ENCODE assay signal across 10 cellular contexts in genomic region chr1:241677171-241677570, GRCh38. TPM values are rescaled to one million over a fixed set of nuclear protein-coding genes. Genes with fewer than 3 reads are reported as not detected.
DNase-seq lines count a peak whose midpoint lies in the region; ATAC-seq, FAIRE-seq and TF ChIP-seq lines count a peak whose summit lies in the region.
"Had no signal": no experiment of that assay in that cellular context is flagged by ENCODE, and none has a peak within 500 bp of the region (broad histone marks: within the 10 kb centered on the region; RNA-seq: fewer than 3 reads in every experiment).

No MANE protein-coding gene starts in this region.

- no peaks in the 10 kb centered on the region for H3K9me3 ChIP-seq in OCI-LY3 (ENCODE audit: insufficient read depth, low read length)
- H3K9me3 ChIP-seq in trophoblast cell (ENCODE audit: insufficient read depth, low read depth, low read length): no peaks in the 10 kb centered on the region

- no peak overlapping the region for H2BK5ac ChIP-seq in trophoblast cell (ENCODE audit: low read depth, low read length, poor library complexity)

- no peak overlapping the region for H3K14ac ChIP-seq in trophoblast cell (ENCODE audit: low read length)

- H4K91ac ChIP-seq in trophoblast cell (ENCODE audit: low read depth, low read length): no peak overlapping the region

- H3K27ac Mint-ChIP-seq in activated CD4-positive, alpha-beta memory T cell treated with anti-CD3 and anti-CD28 coated beads, Interleukin-2, amount 10 ng/mL, durations not matched to agents 7 days and 5 days: peak overlapping the region; percentile 16
- no peak overlapping the region for H3K27ac Mint-ChIP-seq in activated CD4-positive, alpha-beta memory T cell treated with anti-CD3 and anti-CD28 coated beads for 36 hours
- no peak overlapping the region for H3K27ac Mint-ChIP-seq in stimulated activated effector memory CD8-positive, alpha-beta T cell treated with anti-CD3 and anti-CD28 coated beads, Interleukin-12 subunit alpha, Interleukin-12 subunit beta, amount 100 ng/mL, for 72 hours

- CTCF ChIA-PET in activated CD4-positive, alpha-beta memory T cell treated with anti-CD3 and anti-CD28 coated beads, Interleukin-2, amount 10 ng/mL, durations not matched to agents 7 days and 5 days (lab: Charles Lee): interaction anchor here (1.6 kb wide), 1 partner anchor 66 kb away, joined by 4 read pairs; no protein-coding TSS in a partner anchor
- CTCF ChIA-PET in activated CD4-positive, alpha-beta memory T cell treated with anti-CD3 and anti-CD28 coated beads for 36 hours (lab: Charles Lee): interaction anchor here (0.6 kb wide), 1 partner anchor 64 kb away, joined by 4 read pairs; no protein-coding TSS in a partner anchor

- no peak overlapping the region for H4K8ac ChIP-seq in trophoblast cell (ENCODE audit: low read depth, low read length)

- H2AFZ ChIP-seq in OCI-LY3 (ENCODE audit: low read depth, low read length) (no peak overlapping the region), trophoblast cell (ENCODE audit: insufficient read depth, low read length, poor library complexity) (no peak overlapping the region)

- no peaks in the 10 kb centered on the region for H3K79me1 ChIP-seq in trophoblast cell (ENCODE audit: low read length)

- H3K36me3 ChIP-seq in OCI-LY3 (replicated peaks; ENCODE audit: low read depth, low read length) (no peaks in the 10 kb centered on the region), trophoblast cell (ENCODE audit: control insufficient read depth in 1 of 2, insufficient read depth in 2 of 2, low read length in 2 of 2) (no peaks in the 10 kb centered on the region)

- no peaks in the 10 kb centered on the region for H3K36me3 Mint-ChIP-seq in activated CD4-positive, alpha-beta memory T cell treated with anti-CD3 and anti-CD28 coated beads, Interleukin-2, amount 10 ng/mL, durations not matched to agents 7 days and 5 days (ENCODE audit: low read depth)
- H3K36me3 Mint-ChIP-seq in activated CD4-positive, alpha-beta memory T cell treated with anti-CD3 and anti-CD28 coated beads for 36 hours: peaks cover 5% of the 10 kb centered on the region
- H3K36me3 Mint-ChIP-seq in stimulated activated effector memory CD8-positive, alpha-beta T cell treated with anti-CD3 and anti-CD28 coated beads, Interleukin-12 subunit alpha, Interleukin-12 subunit beta, amount 100 ng/mL, for 72 hours: peaks cover 6% of the 10 kb centered on the region

- WGBS in trophoblast cell (ENCODE audit: extremely low coverage, insufficient coverage, insufficient read length): no CpG with 5 or more reads among the region's 5 CpGs

- no peak overlapping the region for H3K4me3 ChIP-seq in OCI-LY3 (ENCODE audit: low read length)
- H3K4me3 ChIP-seq in trophoblast cell (ENCODE audit: low read depth, low read length): no peak overlapping the region

- no peaks in the 10 kb centered on the region for H3K4me1 ChIP-seq in OCI-LY3 (ENCODE audit: low read length)
- no peaks in the 10 kb centered on the region for H3K4me1 ChIP-seq in trophoblast cell (ENCODE audit: control insufficient read depth in 1 of 2, insufficient read depth in 2 of 2, low read length in 2 of 2)

- no peak overlapping the region for H2AK5ac ChIP-seq in trophoblast cell (ENCODE audit: low read length)

- H3K18ac ChIP-seq in trophoblast cell (ENCODE audit: low read length): no peak overlapping the region

- FAIRE-seq in frontal cortex (lab: Jason Lieb, UNC): no peak

- H2BK120ac ChIP-seq in trophoblast cell (ENCODE audit: insufficient read depth, low read length, poor library complexity): no peak overlapping the region

- H3K79me2 ChIP-seq in OCI-LY3 (ENCODE audit: low read length) (no peaks in the 10 kb centered on the region), trophoblast cell (ENCODE audit: control insufficient read depth, insufficient read depth, low read length, poor library complexity) (no peaks in the 10 kb centered on the region)

- no peak overlapping the region for H3K23ac ChIP-seq in trophoblast cell (ENCODE audit: low read length)

- peaks cover 40% of the 10 kb centered on the region for H3K27me3 ChIP-seq in OCI-LY3 (ENCODE audit: low read depth, low read length)
- no peaks in the 10 kb centered on the region for H3K27me3 ChIP-seq in trophoblast cell (ENCODE audit: insufficient read depth, low read length)

- H3K4ac ChIP-seq in trophoblast cell (ENCODE audit: low read depth, low read length): no peak overlapping the region

- H4K20me1 ChIP-seq in OCI-LY3 (ENCODE audit: insufficient read depth, low read length): no peaks in the 10 kb centered on the region

- no peak for DNase-seq in activated CD4-positive, alpha-beta memory T cell treated with anti-CD3 and anti-CD28 coated beads, Interleukin-2, amount 10 ng/mL, durations not matched to agents 7 days and 5 days
- no peak for DNase-seq in activated CD4-positive, alpha-beta memory T cell treated with anti-CD3 and anti-CD28 coated beads for 36 hours
- no peak for DNase-seq in stimulated activated effector memory CD8-positive, alpha-beta T cell treated with anti-CD3 and anti-CD28 coated beads, Interleukin-12 subunit alpha, Interleukin-12 subunit beta, amount 100 ng/mL, for 72 hours (ENCODE audit: low spot score in 2 of 2)
- no peak for DNase-seq in SHP77 treated with DMSO at 0.1 percent for 48 hours (lab: John Stamatoyannopoulos, UW)
- DNase-seq in frontal cortex (ENCODE audit: low spot score in 2 of 2): no peak
- no peak for DNase-seq in trophoblast cell
- DNase-seq: left cardiac atrium had no signal

- POLR2A ChIA-PET in activated CD4-positive, alpha-beta memory T cell treated with anti-CD3 and anti-CD28 coated beads, Interleukin-2, amount 10 ng/mL, durations not matched to agents 7 days and 5 days (lab: Charles Lee): no interaction called here
- POLR2A ChIA-PET in activated CD4-positive, alpha-beta memory T cell treated with anti-CD3 and anti-CD28 coated beads for 36 hours (lab: Charles Lee): no interaction called here

- H3K4me2 ChIP-seq in OCI-LY3 (ENCODE audit: low read length): peak overlapping the region; percentile 8; the same call in 1 of the 2 replicates
- no peak overlapping the region for H3K4me2 ChIP-seq in trophoblast cell (ENCODE audit: low read length)

- H3K9me3 Mint-ChIP-seq in activated CD4-positive, alpha-beta memory T cell treated with anti-CD3 and anti-CD28 coated beads, Interleukin-2, amount 10 ng/mL, durations not matched to agents 7 days and 5 days: no peaks in the 10 kb centered on the region
- H3K9me3 Mint-ChIP-seq in activated CD4-positive, alpha-beta memory T cell treated with anti-CD3 and anti-CD28 coated beads for 36 hours: no peaks in the 10 kb centered on the region
- H3K9me3 Mint-ChIP-seq in stimulated activated effector memory CD8-positive, alpha-beta T cell treated with anti-CD3 and anti-CD28 coated beads, Interleukin-12 subunit alpha, Interleukin-12 subunit beta, amount 100 ng/mL, for 72 hours: no peaks in the 10 kb centered on the region

- H3K4me3 Mint-ChIP-seq in activated CD4-positive, alpha-beta memory T cell treated with anti-CD3 and anti-CD28 coated beads, Interleukin-2, amount 10 ng/mL, durations not matched to agents 7 days and 5 days: peak overlapping the region; percentile 25
- H3K4me3 Mint-ChIP-seq in activated CD4-positive, alpha-beta memory T cell treated with anti-CD3 and anti-CD28 coated beads for 36 hours: no peak overlapping the region
- no peak overlapping the region for H3K4me3 Mint-ChIP-seq in stimulated activated effector memory CD8-positive, alpha-beta T cell treated with anti-CD3 and anti-CD28 coated beads, Interleukin-12 subunit alpha, Interleukin-12 subunit beta, amount 100 ng/mL, for 72 hours

- H3K27ac ChIP-seq in OCI-LY3 (ENCODE audit: low read length) (no peak overlapping the region), trophoblast cell (ENCODE audit: low read depth, low read length) (no peak overlapping the region)

- no peak overlapping the region for H3K9ac ChIP-seq in OCI-LY3 (ENCODE audit: low read length)
- no peak overlapping the region for H3K9ac ChIP-seq in trophoblast cell (ENCODE audit: low read length)

- H2BK12ac ChIP-seq in trophoblast cell (ENCODE audit: low read length): no peak overlapping the region

- peak; percentile 86 for ATAC-seq in HG02759 (IDR thresholded peaks at IDR 0.05; ENCODE audit: unreplicated experiment)
- ATAC-seq in stimulated activated effector memory CD8-positive, alpha-beta T cell treated with anti-CD3 and anti-CD28 coated beads, Interleukin-12 subunit alpha, Interleukin-12 subunit beta, amount 100 ng/mL, for 72 hours: peak; percentile 97
- ATAC-seq: left cardiac atrium had no signal

- TF ChIP-seq CTCF in OCI-LY3 (IDR thresholded peaks at IDR 0.05; ENCODE audit: low read depth, low read length): no peak

- intact Hi-C loops in activated CD4-positive, alpha-beta memory T cell treated with anti-CD3 and anti-CD28 coated beads for 36 hours (cut with micrococcal nuclease): loop anchor here (1.0 kb wide), 6 partner anchors 37 to 171 kb away; partner anchors contain the start of genes CHML, EXO1, FH and OPN3

- peaks cover 7% of the 10 kb centered on the region for H3K4me1 Mint-ChIP-seq in activated CD4-positive, alpha-beta memory T cell treated with anti-CD3 and anti-CD28 coated beads, Interleukin-2, amount 10 ng/mL, durations not matched to agents 7 days and 5 days
- H3K4me1 Mint-ChIP-seq in activated CD4-positive, alpha-beta memory T cell treated with anti-CD3 and anti-CD28 coated beads for 36 hours (ENCODE audit: low read depth): peaks cover 15% of the 10 kb centered on the region
- H3K4me1 Mint-ChIP-seq in stimulated activated effector memory CD8-positive, alpha-beta T cell treated with anti-CD3 and anti-CD28 coated beads, Interleukin-12 subunit alpha, Interleukin-12 subunit beta, amount 100 ng/mL, for 72 hours: peaks cover 7% of the 10 kb centered on the region

- H3K27me3 Mint-ChIP-seq in activated CD4-positive, alpha-beta memory T cell treated with anti-CD3 and anti-CD28 coated beads, Interleukin-2, amount 10 ng/mL, durations not matched to agents 7 days and 5 days: peaks cover 3% of the 10 kb centered on the region
- H3K27me3 Mint-ChIP-seq in activated CD4-positive, alpha-beta memory T cell treated with anti-CD3 and anti-CD28 coated beads for 36 hours: peaks cover 2% of the 10 kb centered on the region

- H4K12ac ChIP-seq in trophoblast cell (ENCODE audit: low read depth, low read length): no peak overlapping the region

RNA-seq across cellular contexts. Expression of gene WDR64, which starts 25.1 kb away (rescaled TPM):
- total RNA-seq in activated CD4-positive, alpha-beta memory T cell treated with anti-CD3 and anti-CD28 coated beads, Interleukin-2, amount 10 ng/mL, durations not matched to agents 7 days and 5 days: under 1 TPM in 1 of 2 experiments, not detected in 1; 0.13 TPM
- total RNA-seq in activated CD4-positive, alpha-beta memory T cell treated with anti-CD3 and anti-CD28 coated beads for 36 hours: not detected
- total RNA-seq in frontal cortex: not detected
- 0.72 and 0.86 TPM in 2 replicates for polyA plus RNA-seq in trophoblast cell (2013)
- total RNA-seq: cardiac septum, left cardiac atrium had no signal

RNA-seq across cellular contexts. Expression of gene CHML, which starts 37.0 kb away (rescaled TPM):
- total RNA-seq in activated CD4-positive, alpha-beta memory T cell treated with anti-CD3 and anti-CD28 coated beads, Interleukin-2, amount 10 ng/mL, durations not matched to agents 7 days and 5 days: 1 to 10 TPM; 8.9 to 9.9 TPM
- total RNA-seq in activated CD4-positive, alpha-beta memory T cell treated with anti-CD3 and anti-CD28 coated beads for 36 hours: 10 to 100 TPM; 12.5 to 13.8 TPM
- 76.6 TPM for total RNA-seq in frontal cortex
- polyA plus RNA-seq in trophoblast cell (2013): 9.6 and 10.3 TPM in 2 replicates

RNA-seq across cellular contexts. Expression of gene OPN3, which starts 37.0 kb away (rescaled TPM):
- total RNA-seq in activated CD4-positive, alpha-beta memory T cell treated with anti-CD3 and anti-CD28 coated beads, Interleukin-2, amount 10 ng/mL, durations not matched to agents 7 days and 5 days: 1 to 10 TPM; 8.0 to 9.6 TPM
- 1 to 10 TPM; 8.0 to 9.0 TPM for total RNA-seq in activated CD4-positive, alpha-beta memory T cell treated with anti-CD3 and anti-CD28 coated beads for 36 hours
- total RNA-seq in frontal cortex: 6.5 TPM
- polyA plus RNA-seq in trophoblast cell (2013): 211 and 231 TPM in 2 replicates
